ENCODE assay signal across 1 cellular context in the genomic region with DNA sequence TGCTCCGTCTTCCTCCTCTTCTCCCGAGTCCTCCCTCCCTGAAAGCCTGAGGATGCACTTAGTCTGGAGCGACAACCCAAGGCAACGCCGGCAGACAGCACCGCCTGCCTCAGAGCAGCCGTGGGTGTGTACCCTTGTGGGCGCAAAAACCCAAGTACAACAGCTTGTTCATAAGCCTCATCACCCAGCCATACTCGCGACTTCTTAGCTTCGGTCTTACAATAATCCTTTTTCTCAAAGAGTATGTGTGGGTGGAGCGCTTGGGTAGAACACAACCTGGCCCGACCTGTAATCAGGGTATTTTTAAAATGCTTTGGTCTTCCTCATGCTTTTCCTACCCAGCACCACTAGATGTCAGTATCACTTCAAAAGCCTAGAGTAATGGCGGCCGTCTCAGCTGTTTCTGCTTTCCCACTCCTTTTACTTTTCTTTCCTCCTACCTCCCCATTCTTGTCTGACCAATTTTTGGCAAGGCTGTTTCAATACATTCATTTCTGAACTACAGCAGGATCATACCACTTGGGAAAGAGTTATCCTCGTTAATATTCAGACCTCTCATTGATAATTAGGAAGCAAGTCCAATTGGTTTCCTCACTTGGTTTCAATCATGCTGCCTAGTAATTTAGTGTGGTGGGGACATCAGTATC.
A peak's percentile ranks its signal among the peaks of the same experiment; 100 is the strongest.
TF ChIP-seq lines count a peak whose summit lies in the region.

No MANE protein-coding gene starts in this region.

TF ChIP-seq in HepG2, 621 proteins besides CTCF, POLR2A, EP300 and RAD21 (continued from another document and continues in another):
- TF ChIP-seq, protein P1, sequence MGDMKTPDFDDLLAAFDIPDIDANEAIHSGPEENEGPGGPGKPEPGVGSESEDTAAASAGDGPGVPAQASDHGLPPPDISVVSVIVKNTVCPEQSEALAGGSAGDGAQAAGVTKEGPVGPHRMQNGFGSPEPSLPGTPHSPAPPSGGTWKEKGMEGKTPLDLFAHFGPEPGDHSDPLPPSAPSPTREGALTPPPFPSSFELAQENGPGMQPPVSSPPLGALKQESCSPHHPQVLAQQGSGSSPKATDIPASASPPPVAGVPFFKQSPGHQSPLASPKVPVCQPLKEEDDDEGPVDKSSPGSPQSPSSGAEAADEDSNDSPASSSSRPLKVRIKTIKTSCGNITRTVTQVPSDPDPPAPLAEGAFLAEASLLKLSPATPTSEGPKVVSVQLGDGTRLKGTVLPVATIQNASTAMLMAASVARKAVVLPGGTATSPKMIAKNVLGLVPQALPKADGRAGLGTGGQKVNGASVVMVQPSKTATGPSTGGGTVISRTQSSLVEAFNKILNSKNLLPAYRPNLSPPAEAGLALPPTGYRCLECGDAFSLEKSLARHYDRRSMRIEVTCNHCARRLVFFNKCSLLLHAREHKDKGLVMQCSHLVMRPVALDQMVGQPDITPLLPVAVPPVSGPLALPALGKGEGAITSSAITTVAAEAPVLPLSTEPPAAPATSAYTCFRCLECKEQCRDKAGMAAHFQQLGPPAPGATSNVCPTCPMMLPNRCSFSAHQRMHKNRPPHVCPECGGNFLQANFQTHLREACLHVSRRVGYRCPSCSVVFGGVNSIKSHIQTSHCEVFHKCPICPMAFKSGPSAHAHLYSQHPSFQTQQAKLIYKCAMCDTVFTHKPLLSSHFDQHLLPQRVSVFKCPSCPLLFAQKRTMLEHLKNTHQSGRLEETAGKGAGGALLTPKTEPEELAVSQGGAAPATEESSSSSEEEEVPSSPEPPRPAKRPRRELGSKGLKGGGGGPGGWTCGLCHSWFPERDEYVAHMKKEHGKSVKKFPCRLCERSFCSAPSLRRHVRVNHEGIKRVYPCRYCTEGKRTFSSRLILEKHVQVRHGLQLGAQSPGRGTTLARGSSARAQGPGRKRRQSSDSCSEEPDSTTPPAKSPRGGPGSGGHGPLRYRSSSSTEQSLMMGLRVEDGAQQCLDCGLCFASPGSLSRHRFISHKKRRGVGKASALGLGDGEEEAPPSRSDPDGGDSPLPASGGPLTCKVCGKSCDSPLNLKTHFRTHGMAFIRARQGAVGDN (CRISPR knock-in tag; IDR thresholded peaks at IDR 0.05): peak; percentile 30; the same call in 1 of the 2 replicates
- TF ChIP-seq MAZ (IDR thresholded peaks at IDR 0.05; ENCODE audit: borderline replicate concordance, low read depth, low read length) (no peak), MAZ (CRISPR knock-in tag; IDR thresholded peaks at IDR 0.05; ENCODE audit: low read depth) (no peak), KDM3A (CRISPR knock-in tag; IDR thresholded peaks at IDR 0.05; ENCODE audit: low read depth) (no peak), ASH2L (IDR thresholded peaks at IDR 0.05; ENCODE audit: insufficient read length, low read depth, low read length) (peak; percentile 36), CHD2 (IDR thresholded peaks at IDR 0.05; ENCODE audit: low read depth, low read length) (no peak), TCF7 (IDR thresholded peaks at IDR 0.05; ENCODE audit: low read depth) (no peak), ZNF580 (CRISPR knock-in tag; IDR thresholded peaks at IDR 0.05; ENCODE audit: borderline replicate concordance, low read depth) (peak; percentile 22; the same call in 1 of the 2 replicates), DMTF1 (CRISPR knock-in tag; IDR thresholded peaks at IDR 0.05) (no peak), HES4 (CRISPR knock-in tag; IDR thresholded peaks at IDR 0.05; ENCODE audit: borderline replicate concordance) (no peak), TEAD3 (CRISPR knock-in tag; optimal IDR thresholded peaks at IDR 0.05; ENCODE audit: borderline replicate concordance) (peak; percentile 43), STAG1 (CRISPR knock-in tag; IDR thresholded peaks at IDR 0.05) (peak; percentile 95), ZNF367 (CRISPR knock-in tag; IDR thresholded peaks at IDR 0.05; ENCODE audit: borderline replicate concordance) (no peak), ELF3 (CRISPR knock-in tag; IDR thresholded peaks at IDR 0.05) (peak; percentile 68; the same call in 1 of the 2 replicates), ONECUT2 (CRISPR knock-in tag; IDR thresholded peaks at IDR 0.05) (no peak), DRAP1 (CRISPR knock-in tag; IDR thresholded peaks at IDR 0.05) (peak; percentile 39; the same call in 1 of the 2 replicates), TFDP2 (CRISPR knock-in tag; IDR thresholded peaks at IDR 0.05) (no peak), ZNF317 (CRISPR knock-in tag; IDR thresholded peaks at IDR 0.05) (no peak), ZNF614 (CRISPR knock-in tag; IDR thresholded peaks at IDR 0.05; ENCODE audit: borderline replicate concordance) (0 out of 2 replicates have a peak, but pooled peaks have one; percentile 30), BORCS8-MEF2B (CRISPR knock-in tag; IDR thresholded peaks at IDR 0.05) (no peak), HMGXB4 (CRISPR knock-in tag; IDR thresholded peaks at IDR 0.05; ENCODE audit: borderline replicate concordance in 1 of 2, low read depth in 1 of 2) (peak in 1 of 2 experiments; percentile 64; a peak in 1 of 4 replicates), ZNF501 (CRISPR knock-in tag; IDR thresholded peaks at IDR 0.05) (peak; percentile 35; the same call in 1 of the 2 replicates), YY1 (IDR thresholded peaks at IDR 0.05; ENCODE audit: insufficient read depth, insufficient replicate concordance, low read depth, low read length) (peak; percentile 89), RELA (CRISPR knock-in tag; IDR thresholded peaks at IDR 0.05) (no peak), MAX (IDR thresholded peaks at IDR 0.05) (peak; percentile 28; the same call in 1 of the 2 replicates), KAT7 (CRISPR knock-in tag; IDR thresholded peaks at IDR 0.05; ENCODE audit: borderline replicate concordance) (peak; percentile 67; the same call in 1 of the 2 replicates), ZNF496 (CRISPR knock-in tag; IDR thresholded peaks at IDR 0.05; ENCODE audit: insufficient replicate concordance) (no peak), U2AF1 (optimal IDR thresholded peaks at IDR 0.05; ENCODE audit: low read depth, low read length) (no peak)
- TF ChIP-seq, protein P2, sequence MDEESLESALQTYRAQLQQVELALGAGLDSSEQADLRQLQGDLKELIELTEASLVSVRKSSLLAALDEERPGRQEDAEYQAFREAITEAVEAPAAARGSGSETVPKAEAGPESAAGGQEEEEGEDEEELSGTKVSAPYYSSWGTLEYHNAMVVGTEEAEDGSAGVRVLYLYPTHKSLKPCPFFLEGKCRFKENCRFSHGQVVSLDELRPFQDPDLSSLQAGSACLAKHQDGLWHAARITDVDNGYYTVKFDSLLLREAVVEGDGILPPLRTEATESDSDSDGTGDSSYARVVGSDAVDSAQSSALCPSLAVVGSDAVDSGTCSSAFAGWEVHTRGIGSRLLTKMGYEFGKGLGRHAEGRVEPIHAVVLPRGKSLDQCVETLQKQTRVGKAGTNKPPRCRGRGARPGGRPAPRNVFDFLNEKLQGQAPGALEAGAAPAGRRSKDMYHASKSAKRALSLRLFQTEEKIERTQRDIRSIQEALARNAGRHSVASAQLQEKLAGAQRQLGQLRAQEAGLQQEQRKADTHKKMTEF (CRISPR knock-in tag; IDR thresholded peaks at IDR 0.05): peak; percentile 71
- TF ChIP-seq, protein P3, sequence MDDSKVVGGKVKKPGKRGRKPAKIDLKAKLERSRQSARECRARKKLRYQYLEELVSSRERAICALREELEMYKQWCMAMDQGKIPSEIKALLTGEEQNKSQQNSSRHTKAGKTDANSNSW (CRISPR knock-in tag; IDR thresholded peaks at IDR 0.05; ENCODE audit: borderline replicate concordance): no peak
- TF ChIP-seq, protein P4, sequence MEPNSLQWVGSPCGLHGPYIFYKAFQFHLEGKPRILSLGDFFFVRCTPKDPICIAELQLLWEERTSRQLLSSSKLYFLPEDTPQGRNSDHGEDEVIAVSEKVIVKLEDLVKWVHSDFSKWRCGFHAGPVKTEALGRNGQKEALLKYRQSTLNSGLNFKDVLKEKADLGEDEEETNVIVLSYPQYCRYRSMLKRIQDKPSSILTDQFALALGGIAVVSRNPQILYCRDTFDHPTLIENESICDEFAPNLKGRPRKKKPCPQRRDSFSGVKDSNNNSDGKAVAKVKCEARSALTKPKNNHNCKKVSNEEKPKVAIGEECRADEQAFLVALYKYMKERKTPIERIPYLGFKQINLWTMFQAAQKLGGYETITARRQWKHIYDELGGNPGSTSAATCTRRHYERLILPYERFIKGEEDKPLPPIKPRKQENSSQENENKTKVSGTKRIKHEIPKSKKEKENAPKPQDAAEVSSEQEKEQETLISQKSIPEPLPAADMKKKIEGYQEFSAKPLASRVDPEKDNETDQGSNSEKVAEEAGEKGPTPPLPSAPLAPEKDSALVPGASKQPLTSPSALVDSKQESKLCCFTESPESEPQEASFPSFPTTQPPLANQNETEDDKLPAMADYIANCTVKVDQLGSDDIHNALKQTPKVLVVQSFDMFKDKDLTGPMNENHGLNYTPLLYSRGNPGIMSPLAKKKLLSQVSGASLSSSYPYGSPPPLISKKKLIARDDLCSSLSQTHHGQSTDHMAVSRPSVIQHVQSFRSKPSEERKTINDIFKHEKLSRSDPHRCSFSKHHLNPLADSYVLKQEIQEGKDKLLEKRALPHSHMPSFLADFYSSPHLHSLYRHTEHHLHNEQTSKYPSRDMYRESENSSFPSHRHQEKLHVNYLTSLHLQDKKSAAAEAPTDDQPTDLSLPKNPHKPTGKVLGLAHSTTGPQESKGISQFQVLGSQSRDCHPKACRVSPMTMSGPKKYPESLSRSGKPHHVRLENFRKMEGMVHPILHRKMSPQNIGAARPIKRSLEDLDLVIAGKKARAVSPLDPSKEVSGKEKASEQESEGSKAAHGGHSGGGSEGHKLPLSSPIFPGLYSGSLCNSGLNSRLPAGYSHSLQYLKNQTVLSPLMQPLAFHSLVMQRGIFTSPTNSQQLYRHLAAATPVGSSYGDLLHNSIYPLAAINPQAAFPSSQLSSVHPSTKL (CRISPR knock-in tag; IDR thresholded peaks at IDR 0.05): peak; percentile 43; the same call in 1 of the 2 replicates
- TF ChIP-seq, protein P5, sequence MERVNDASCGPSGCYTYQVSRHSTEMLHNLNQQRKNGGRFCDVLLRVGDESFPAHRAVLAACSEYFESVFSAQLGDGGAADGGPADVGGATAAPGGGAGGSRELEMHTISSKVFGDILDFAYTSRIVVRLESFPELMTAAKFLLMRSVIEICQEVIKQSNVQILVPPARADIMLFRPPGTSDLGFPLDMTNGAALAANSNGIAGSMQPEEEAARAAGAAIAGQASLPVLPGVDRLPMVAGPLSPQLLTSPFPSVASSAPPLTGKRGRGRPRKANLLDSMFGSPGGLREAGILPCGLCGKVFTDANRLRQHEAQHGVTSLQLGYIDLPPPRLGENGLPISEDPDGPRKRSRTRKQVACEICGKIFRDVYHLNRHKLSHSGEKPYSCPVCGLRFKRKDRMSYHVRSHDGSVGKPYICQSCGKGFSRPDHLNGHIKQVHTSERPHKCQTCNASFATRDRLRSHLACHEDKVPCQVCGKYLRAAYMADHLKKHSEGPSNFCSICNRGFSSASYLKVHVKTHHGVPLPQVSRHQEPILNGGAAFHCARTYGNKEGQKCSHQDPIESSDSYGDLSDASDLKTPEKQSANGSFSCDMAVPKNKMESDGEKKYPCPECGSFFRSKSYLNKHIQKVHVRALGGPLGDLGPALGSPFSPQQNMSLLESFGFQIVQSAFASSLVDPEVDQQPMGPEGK (CRISPR knock-in tag; IDR thresholded peaks at IDR 0.05): no peak
- TF ChIP-seq, protein P6, sequence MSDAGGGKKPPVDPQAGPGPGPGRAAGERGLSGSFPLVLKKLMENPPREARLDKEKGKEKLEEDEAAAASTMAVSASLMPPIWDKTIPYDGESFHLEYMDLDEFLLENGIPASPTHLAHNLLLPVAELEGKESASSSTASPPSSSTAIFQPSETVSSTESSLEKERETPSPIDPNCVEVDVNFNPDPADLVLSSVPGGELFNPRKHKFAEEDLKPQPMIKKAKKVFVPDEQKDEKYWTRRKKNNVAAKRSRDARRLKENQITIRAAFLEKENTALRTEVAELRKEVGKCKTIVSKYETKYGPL (CRISPR knock-in tag; IDR thresholded peaks at IDR 0.05): no peak
- TF ChIP-seq, protein P7, sequence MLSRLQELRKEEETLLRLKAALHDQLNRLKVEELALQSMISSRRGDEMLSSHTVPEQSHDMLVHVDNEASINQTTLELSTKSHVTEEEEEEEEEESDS (CRISPR knock-in tag; IDR thresholded peaks at IDR 0.05; ENCODE audit: borderline replicate concordance): no peak
